Comparison of ENCODE assay signal across 1 cellular context in the genomic region with DNA sequence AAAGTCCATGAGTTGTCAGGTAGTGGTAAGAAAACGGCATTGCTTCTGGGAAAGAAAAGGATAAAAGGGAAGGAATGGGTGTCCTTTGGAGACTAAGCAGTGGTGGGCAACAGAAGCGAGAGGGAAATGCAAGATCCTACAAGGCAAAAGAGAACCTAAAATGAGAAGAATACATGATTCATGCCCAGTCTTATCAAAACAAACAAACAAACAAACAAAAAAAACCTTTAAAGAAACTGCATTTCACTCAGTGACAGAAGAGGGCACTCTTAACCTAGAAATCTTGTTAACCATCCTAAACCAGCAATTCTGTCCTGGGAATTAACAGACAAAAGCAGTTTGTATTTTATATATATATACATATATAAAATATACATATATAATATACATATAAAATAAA.
TF ChIP-seq lines count a peak whose summit lies in the region.

No MANE protein-coding gene starts in this region.

TF ChIP-seq in WTC11, 78 proteins besides CTCF, POLR2A, EP300 and RAD21 (continued from another document):
- TF ChIP-seq, protein P1, sequence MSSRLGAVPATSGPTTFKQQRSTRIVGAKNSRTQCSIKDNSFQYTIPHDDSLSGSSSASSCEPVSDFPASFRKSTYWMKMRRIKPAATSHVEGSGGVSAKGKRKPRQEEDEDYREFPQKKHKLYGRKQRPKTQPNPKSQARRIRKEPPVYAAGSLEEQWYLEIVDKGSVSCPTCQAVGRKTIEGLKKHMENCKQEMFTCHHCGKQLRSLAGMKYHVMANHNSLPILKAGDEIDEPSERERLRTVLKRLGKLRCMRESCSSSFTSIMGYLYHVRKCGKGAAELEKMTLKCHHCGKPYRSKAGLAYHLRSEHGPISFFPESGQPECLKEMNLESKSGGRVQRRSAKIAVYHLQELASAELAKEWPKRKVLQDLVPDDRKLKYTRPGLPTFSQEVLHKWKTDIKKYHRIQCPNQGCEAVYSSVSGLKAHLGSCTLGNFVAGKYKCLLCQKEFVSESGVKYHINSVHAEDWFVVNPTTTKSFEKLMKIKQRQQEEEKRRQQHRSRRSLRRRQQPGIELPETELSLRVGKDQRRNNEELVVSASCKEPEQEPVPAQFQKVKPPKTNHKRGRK (CRISPR knock-in tag; IDR thresholded peaks at IDR 0.05; ENCODE audit: borderline replicate concordance) = no peak
- TF ChIP-seq GTF2I (CRISPR knock-in tag; conservative IDR thresholded peaks at IDR 0.05) (no peak), ZNF671 (CRISPR knock-in tag; IDR thresholded peaks at IDR 0.05) (no peak)
